ENCODE assay signal across 15 cellular contexts in genomic region chr12:32496946-32497345, GRCh38.
DNase-seq lines count a peak whose midpoint lies in the region; ATAC-seq and TF ChIP-seq lines count a peak whose summit lies in the region.
"Had no signal": no experiment of that assay in that cellular context is flagged by ENCODE, and none has a peak within 500 bp of the region (broad histone marks: within the 10 kb centered on the region; RNA-seq: fewer than 3 reads in every experiment).

No MANE protein-coding gene starts in this region.

- no peak for ATAC-seq in right cardiac atrium
- ATAC-seq in left ventricle myocardium superior, result peak; percentile 46
- ATAC-seq in GM18867 (IDR thresholded peaks at IDR 0.05; ENCODE audit: unreplicated experiment), result no peak
- ATAC-seq: HepG2 had no signal

- intact Hi-C loops in left ventricle myocardium inferior (cut with micrococcal nuclease) (no loop called here), right cardiac atrium (cut with DNase I) (no loop called here), left ventricle myocardium superior (cut with micrococcal nuclease) (no loop called here)

- H3K4me2 ChIP-seq in OCI-LY1 (ENCODE audit: low read length), result no peak overlapping the region

- peaks cover 59% of the 10 kb centered on the region for H3K4me1 ChIP-seq in left ventricle myocardium inferior
- H3K4me1 ChIP-seq in right cardiac atrium (ENCODE audit: control insufficient read depth, insufficient read depth, low read length), result peaks cover 9% of the 10 kb centered on the region
- H3K4me1 ChIP-seq in OCI-LY1 (ENCODE audit: insufficient read depth, low read length, severe bottlenecking), result peaks cover 53% of the 10 kb centered on the region

- no peak overlapping the region for H3K4me3 ChIP-seq in left ventricle myocardium inferior
- H3K4me3 ChIP-seq in right cardiac atrium (ENCODE audit: low read length), result no peak overlapping the region
- no peak overlapping the region for H3K4me3 ChIP-seq in OCI-LY1 (ENCODE audit: low read depth, low read length, poor library complexity, severe bottlenecking)
- H3K4me3 ChIP-seq: HAP-1 had no signal

- TF ChIP-seq CTCF in left ventricle myocardium inferior (IDR thresholded peaks at IDR 0.05; ENCODE audit: borderline replicate concordance) (no peak), OCI-LY1 (IDR thresholded peaks at IDR 0.05; ENCODE audit: low read length) (no peak)

- 0 out of 2 replicates have a peak overlapping the region, but pooled peaks have one; percentile 58 for H2AFZ ChIP-seq in OCI-LY1 (ENCODE audit: low read length)

- DNase-seq in left ventricle myocardium inferior, result no peak
- no peak for DNase-seq in right cardiac atrium
- no peak for DNase-seq in left ventricle myocardium superior
- DNase-seq in EL, result no peak
- DNase-seq in germinal center (ENCODE audit: low spot score), result no peak
- DNase-seq: ACHN; BE2C; Caco-2; CD4-positive, alpha-beta T cell; GDM1 had no signal

- H3K27ac ChIP-seq in left ventricle myocardium inferior (replicated peaks) (peak overlapping the region; percentile 80), right cardiac atrium (ENCODE audit: low read length) (no peak overlapping the region), OCI-LY1 (ENCODE audit: low read depth, low read length, poor library complexity, severe bottlenecking) (no peak overlapping the region)
- H3K27ac ChIP-seq: C4-2B had no signal

- no peaks in the 10 kb centered on the region for H3K9me3 ChIP-seq in left ventricle myocardium inferior (replicated peaks)
- H3K9me3 ChIP-seq in right cardiac atrium (ENCODE audit: control insufficient read depth, low read length), result no peaks in the 10 kb centered on the region
- H3K9me3 ChIP-seq in OCI-LY1 (ENCODE audit: low read length), result no peaks in the 10 kb centered on the region
- H3K9me3 ChIP-seq: BE2C, Caco-2, HAP-1 had no signal

- no peak overlapping the region for H3K9ac ChIP-seq in OCI-LY1 (ENCODE audit: low read length)

- no peaks in the 10 kb centered on the region for H3F3A ChIP-seq in OCI-LY1 (ENCODE audit: insufficient read depth, low read length)

- no peaks in the 10 kb centered on the region for H3K27me3 ChIP-seq in left ventricle myocardium inferior (ENCODE audit: low read depth)
- no peaks in the 10 kb centered on the region for H3K27me3 ChIP-seq in right cardiac atrium (ENCODE audit: control insufficient read depth, insufficient read depth)
- no peaks in the 10 kb centered on the region for H3K27me3 ChIP-seq in OCI-LY1 (ENCODE audit: insufficient read depth, low read length)
- H3K27me3 ChIP-seq: BE2C had no signal

- H3K36me3 ChIP-seq in left ventricle myocardium inferior (no peaks in the 10 kb centered on the region), OCI-LY1 (ENCODE audit: insufficient read depth, low read length) (no peaks in the 10 kb centered on the region)
- H3K36me3 ChIP-seq: BE2C, HAP-1 had no signal

- no peaks in the 10 kb centered on the region for H3K79me2 ChIP-seq in OCI-LY1 (ENCODE audit: insufficient read depth, low read length)

- H3K9me2 ChIP-seq in OCI-LY1 (ENCODE audit: low read depth, low read length), result no peaks in the 10 kb centered on the region

- no peaks in the 10 kb centered on the region for H4K20me1 ChIP-seq in OCI-LY1 (ENCODE audit: insufficient read depth, low read length)
